ENCODE assay signal across 20 cellular contexts in genomic region chr3:114294940-114295480, GRCh38. TPM values are rescaled to one million over a fixed set of nuclear protein-coding genes. Genes with fewer than 3 reads are reported as not detected.
DNase-seq lines count a peak whose midpoint lies in the region; ATAC-seq and TF ChIP-seq lines count a peak whose summit lies in the region.
"Had no signal": no experiment of that assay in that cellular context is flagged by ENCODE, and none has a peak within 500 bp of the region (broad histone marks: within the 10 kb centered on the region; RNA-seq: fewer than 3 reads in every experiment).

No MANE protein-coding gene starts in this region.

- H3K79me2 ChIP-seq in H9 (ENCODE audit: insufficient read depth, low read length) = no peaks in the 10 kb centered on the region

- H3K9me3 Mint-ChIP-seq in activated CD4-positive, alpha-beta memory T cell treated with anti-CD3 and anti-CD28 coated beads, Interleukin-2, amount 10 ng/mL, durations not matched to agents 7 days and 5 days = no peaks in the 10 kb centered on the region
- H3K9me3 Mint-ChIP-seq in immature natural killer cell (no peaks in the 10 kb centered on the region), H9 (no peaks in the 10 kb centered on the region)
- no peaks in the 10 kb centered on the region for H3K9me3 Mint-ChIP-seq in stimulated activated naive CD8-positive, alpha-beta T cell treated with anti-CD3 and anti-CD28 coated beads, Interleukin-15, amount 100 ng/mL, for 72 hours
- H3K9me3 Mint-ChIP-seq in stimulated activated naive B cell treated with anti-CD40 and anti-IgM and Interleukin-4, amounts not matched to agents 10 μg/mL and 1 μg/mL and 100 μg/mL, for 72 hours = no peaks in the 10 kb centered on the region

- peak; percentile 31 to 35 for DNase-seq in stimulated activated CD8-positive, alpha-beta memory T cell treated with anti-CD3 and anti-CD28 coated beads, Interleukin-15, amount 100 ng/mL, for 4 hours (ENCODE audit: low read depth in 2 of 2)
- DNase-seq in stimulated activated CD8-positive, alpha-beta memory T cell treated with anti-CD3 and anti-CD28 coated beads, Interleukin-4, amount 100 ng/mL, for 48 hours = no peak
- no peak for DNase-seq in activated CD4-positive, alpha-beta memory T cell treated with anti-CD3 and anti-CD28 coated beads, Interleukin-2, amount 10 ng/mL, durations not matched to agents 7 days and 5 days
- DNase-seq in immature natural killer cell = peak; percentile 68 to 76 (median 72)
- DNase-seq in stimulated activated naive CD8-positive, alpha-beta T cell treated with anti-CD3 and anti-CD28 coated beads, Interleukin-15, amount 100 ng/mL, for 72 hours = no peak
- DNase-seq in stimulated activated naive B cell treated with anti-CD40 and anti-IgM and Interleukin-4, amounts not matched to agents 10 μg/mL and 1 μg/mL and 100 μg/mL, for 72 hours = no peak
- DNase-seq in H9 = no peak
- DNase-seq: activated CD8-positive, alpha-beta memory T cell treated with anti-CD3 and anti-CD28 coated beads, Interleukin-2, amount 50 U/mL, for 48 hours; aorta; esophagus squamous epithelium; HCEC 1CT; left colon; NCI-H2029 treated with DMSO at 0.1 percent for 48 hours; NCI-H524 had no signal

- H3K9me3 ChIP-seq in H9 (ENCODE audit: control insufficient read depth, low read depth, low read length) = no peaks in the 10 kb centered on the region
- H3K9me3 ChIP-seq: esophagus squamous epithelium, right atrium auricular region, thoracic aorta had no signal

- H3K27ac ChIP-seq in H9 (ENCODE audit: insufficient read length, low read depth, low read length) = no peak overlapping the region
- H3K27ac ChIP-seq: right atrium auricular region, thoracic aorta, VCaP had no signal

- H2BK12ac ChIP-seq in H9 (ENCODE audit: insufficient read length, low read depth, low read length) = no peak overlapping the region

- no peak overlapping the region for H4K91ac ChIP-seq in H9 (ENCODE audit: insufficient read length, low read depth, low read length)

- no peak overlapping the region for H4K8ac ChIP-seq in H9 (replicated peaks; ENCODE audit: insufficient read length, low read depth, low read length)

- no peak overlapping the region for H3K23ac ChIP-seq in H9 (ENCODE audit: insufficient read length, low read depth, low read length)

- H3K79me1 ChIP-seq in H9 (ENCODE audit: insufficient read depth, low read depth, low read length, poor library complexity, severe bottlenecking) = no peaks in the 10 kb centered on the region

- no peak for TF ChIP-seq CTCF in H9 (conservative IDR thresholded peaks at IDR 0.05)

- no peaks in the 10 kb centered on the region for H3K27me3 Mint-ChIP-seq in activated CD4-positive, alpha-beta memory T cell treated with anti-CD3 and anti-CD28 coated beads, Interleukin-2, amount 10 ng/mL, durations not matched to agents 7 days and 5 days
- peaks cover 10 to 22% (median 11%) of the 10 kb centered on the region in 3 donors for H3K27me3 Mint-ChIP-seq in immature natural killer cell (ENCODE audit: low read depth in 3 of 3)
- H3K27me3 Mint-ChIP-seq in stimulated activated naive CD8-positive, alpha-beta T cell treated with anti-CD3 and anti-CD28 coated beads, Interleukin-15, amount 100 ng/mL, for 72 hours = no peaks in the 10 kb centered on the region
- H3K27me3 Mint-ChIP-seq in stimulated activated naive B cell treated with anti-CD40 and anti-IgM and Interleukin-4, amounts not matched to agents 10 μg/mL and 1 μg/mL and 100 μg/mL, for 72 hours = no peaks in the 10 kb centered on the region
- no peaks in the 10 kb centered on the region; the same call in 1 of the 2 replicates for H3K27me3 Mint-ChIP-seq in H9 (ENCODE audit: low read depth)

- no peak overlapping the region for H2BK5ac ChIP-seq in H9 (ENCODE audit: insufficient read length, low read length)

- WGBS in H9 (ENCODE audit: extremely low coverage, insufficient read length, low lambda C conversion rate) = no CpG with 5 or more reads among the region's 6 CpGs

- H3K36me3 Mint-ChIP-seq in activated CD4-positive, alpha-beta memory T cell treated with anti-CD3 and anti-CD28 coated beads, Interleukin-2, amount 10 ng/mL, durations not matched to agents 7 days and 5 days (ENCODE audit: low read depth) = peaks cover 27% of the 10 kb centered on the region
- H3K36me3 Mint-ChIP-seq in immature natural killer cell (peaks cover 7 to 22% (median 11%) of the 10 kb centered on the region in 3 donors), H9 (ENCODE audit: insufficient read depth in 1 of 3, low read depth in 3 of 3) (no peaks in the 10 kb centered on the region)
- H3K36me3 Mint-ChIP-seq in stimulated activated naive B cell treated with anti-CD40 and anti-IgM and Interleukin-4, amounts not matched to agents 10 μg/mL and 1 μg/mL and 100 μg/mL, for 72 hours = no peaks in the 10 kb centered on the region

- no peaks in the 10 kb centered on the region for H3K27me3 ChIP-seq in H9 (ENCODE audit: insufficient read depth, low read length)
- H3K27me3 ChIP-seq: esophagus squamous epithelium, right atrium auricular region had no signal

- no peak overlapping the region for H3T11ph ChIP-seq in H9 (ENCODE audit: low read length)

- H2AFZ ChIP-seq in H9 (ENCODE audit: low read length) = no peak overlapping the region

- H3K23me2 ChIP-seq in H9 (ENCODE audit: insufficient read length, low read depth, low read length, poor library complexity, severe bottlenecking) = no peaks in the 10 kb centered on the region

- H3K4me1 Mint-ChIP-seq in activated CD4-positive, alpha-beta memory T cell treated with anti-CD3 and anti-CD28 coated beads, Interleukin-2, amount 10 ng/mL, durations not matched to agents 7 days and 5 days = peaks cover 62% of the 10 kb centered on the region
- peaks cover 95 to 100% of the 10 kb centered on the region in 2 donors for H3K4me1 Mint-ChIP-seq in immature natural killer cell
- H3K4me1 Mint-ChIP-seq in stimulated activated naive CD8-positive, alpha-beta T cell treated with anti-CD3 and anti-CD28 coated beads, Interleukin-15, amount 100 ng/mL, for 72 hours = peaks cover 71% of the 10 kb centered on the region
- peaks cover 39 to 52% of the 10 kb centered on the region in 2 donors for H3K4me1 Mint-ChIP-seq in stimulated activated naive B cell treated with anti-CD40 and anti-IgM and Interleukin-4, amounts not matched to agents 10 μg/mL and 1 μg/mL and 100 μg/mL, for 72 hours
- H3K4me1 Mint-ChIP-seq in H9 = peaks cover 12 to 20% of the 10 kb centered on the region in 2 experiments

- no peak overlapping the region for H2BK20ac ChIP-seq in H9 (ENCODE audit: low read depth, low read length, poor library complexity, severe bottlenecking)

- no peak overlapping the region for H3K9ac ChIP-seq in H9 (ENCODE audit: extremely low read depth, insufficient read length, low read length)

- H3K4me3 Mint-ChIP-seq in activated CD4-positive, alpha-beta memory T cell treated with anti-CD3 and anti-CD28 coated beads, Interleukin-2, amount 10 ng/mL, durations not matched to agents 7 days and 5 days = peak overlapping the region; percentile 65
- peak overlapping the region; percentile 75 to 93 (median 84) for H3K4me3 Mint-ChIP-seq in immature natural killer cell
- H3K4me3 Mint-ChIP-seq in stimulated activated naive CD8-positive, alpha-beta T cell treated with anti-CD3 and anti-CD28 coated beads, Interleukin-15, amount 100 ng/mL, for 72 hours = peak overlapping the region; percentile 27 to 59
- H3K4me3 Mint-ChIP-seq in stimulated activated naive B cell treated with anti-CD40 and anti-IgM and Interleukin-4, amounts not matched to agents 10 μg/mL and 1 μg/mL and 100 μg/mL, for 72 hours = no peak overlapping the region
- H3K4me3 Mint-ChIP-seq in H9 = no peak overlapping the region

- no peak overlapping the region for H2AK5ac ChIP-seq in H9 (ENCODE audit: insufficient read length, low read length)

- no peak overlapping the region for H3K4ac ChIP-seq in H9 (ENCODE audit: low read depth, low read length)

- no peak overlapping the region for H2BK120ac ChIP-seq in H9 (ENCODE audit: low read depth, low read length, poor library complexity, severe bottlenecking)

- H3K4me1 ChIP-seq in H9 (ENCODE audit: insufficient read depth, low read length) = peaks cover 4% of the 10 kb centered on the region; the same call in 1 of the 2 replicates
- H3K4me1 ChIP-seq: esophagus squamous epithelium had no signal

- H3K56ac ChIP-seq in H9 (ENCODE audit: insufficient read length, low read depth, low read length) = no peak overlapping the region

- H4K5ac ChIP-seq in H9 (ENCODE audit: insufficient read length, low read depth, low read length) = no peak overlapping the region

- no peak overlapping the region for H3K14ac ChIP-seq in H9 (ENCODE audit: insufficient read depth, low read length)

- H3K18ac ChIP-seq in H9 (ENCODE audit: insufficient read length, low read depth, low read length) = no peak overlapping the region

- ATAC-seq in stimulated activated naive CD8-positive, alpha-beta T cell treated with anti-CD3 and anti-CD28 coated beads, Interleukin-15, amount 100 ng/mL, for 72 hours = no peak
- no peak for ATAC-seq in stimulated activated naive B cell treated with anti-CD40 and anti-IgM and Interleukin-4, amounts not matched to agents 10 μg/mL and 1 μg/mL and 100 μg/mL, for 72 hours (replicated peaks)
- ATAC-seq in GM18861 (IDR thresholded peaks at IDR 0.05; ENCODE audit: unreplicated experiment) = no peak
- ATAC-seq: K562, left colon had no signal

- peaks cover 2% of the 10 kb centered on the region for H4K20me1 ChIP-seq in H9 (ENCODE audit: control insufficient read depth, insufficient read depth, insufficient read length)

- peak overlapping the region; percentile 79 for H3K27ac Mint-ChIP-seq in activated CD4-positive, alpha-beta memory T cell treated with anti-CD3 and anti-CD28 coated beads, Interleukin-2, amount 10 ng/mL, durations not matched to agents 7 days and 5 days
- H3K27ac Mint-ChIP-seq in immature natural killer cell (peak overlapping the region; percentile 86 to 99 (median 96)), H9 (no peak overlapping the region)
- peak overlapping the region; percentile 20 to 23 for H3K27ac Mint-ChIP-seq in stimulated activated naive CD8-positive, alpha-beta T cell treated with anti-CD3 and anti-CD28 coated beads, Interleukin-15, amount 100 ng/mL, for 72 hours
- H3K27ac Mint-ChIP-seq in stimulated activated naive B cell treated with anti-CD40 and anti-IgM and Interleukin-4, amounts not matched to agents 10 μg/mL and 1 μg/mL and 100 μg/mL, for 72 hours = no peak overlapping the region

- no peak overlapping the region for H2BK15ac ChIP-seq in H9 (ENCODE audit: low read depth, low read length)

- CTCF ChIA-PET in activated CD4-positive, alpha-beta memory T cell treated with anti-CD3 and anti-CD28 coated beads, Interleukin-2, amount 10 ng/mL, durations not matched to agents 7 days and 5 days (lab: Charles Lee) = interaction anchor here (0.8 to 5.6 kb wide), 2 partner anchors 11 to 140 kb away, joined by 3 to 51 read pairs; no protein-coding TSS in a partner anchor

- H3K4me2 ChIP-seq in H9 (ENCODE audit: insufficient read depth, insufficient read length, low read length) = no peak overlapping the region

- POLR2A ChIA-PET in activated CD4-positive, alpha-beta memory T cell treated with anti-CD3 and anti-CD28 coated beads, Interleukin-2, amount 10 ng/mL, durations not matched to agents 7 days and 5 days (lab: Charles Lee) = interaction anchor here (1.1 to 8.0 kb wide), 7 partner anchors 12 to 80 kb away, joined by 3 to 133 read pairs (median 7); no protein-coding TSS in a partner anchor

RNA-seq across cellular contexts. Expression of gene TIGIT, which starts 1.2 kb away (rescaled TPM):
- 10 to 100 TPM; 29.8 to 30.4 TPM for total RNA-seq in activated CD4-positive, alpha-beta memory T cell treated with anti-CD3 and anti-CD28 coated beads, Interleukin-2, amount 10 ng/mL, durations not matched to agents 7 days and 5 days
- polyA plus RNA-seq in immature natural killer cell = 10 to 100 TPM; 58.7 to 89.9 (median 87.3) TPM
- total RNA-seq in H9 (2021) = not detected in 2 replicates
- total RNA-seq: glomerular endothelial cell had no signal
- polyA plus RNA-seq: K562 had no signal

RNA-seq across cellular contexts. Expression of gene ZNF80, which starts 57.6 kb away (rescaled TPM):
- total RNA-seq in activated CD4-positive, alpha-beta memory T cell treated with anti-CD3 and anti-CD28 coated beads, Interleukin-2, amount 10 ng/mL, durations not matched to agents 7 days and 5 days = under 1 TPM; 0.28 to 0.35 TPM
- polyA plus RNA-seq in immature natural killer cell = 1 to 10 TPM in 2 of 3 donors, under 1 TPM in 1; 0.81 to 2.0 (median 1.7) TPM
- total RNA-seq in H9 (2021) = not detected in 2 replicates
- total RNA-seq: glomerular endothelial cell, left colon, right atrium auricular region, thoracic aorta had no signal
- polyA plus RNA-seq: aorta had no signal

Comparison
In these comparisons a context has a peak if more than half of its experiments do, and no peak if none do; other contexts are left out.
1. DNase-seq: peak in stimulated activated CD8-positive, alpha-beta memory T cell treated with anti-CD3 and anti-CD28 coated beads, Interleukin-15, amount 100 ng/mL, for 4 hours (2 of 2) and immature natural killer cell (3 of 3); none in stimulated activated CD8-positive, alpha-beta memory T cell treated with anti-CD3 and anti-CD28 coated beads, Interleukin-4, amount 100 ng/mL, for 48 hours (single experiment), activated CD4-positive, alpha-beta memory T cell treated with anti-CD3 and anti-CD28 coated beads, Interleukin-2, amount 10 ng/mL, durations not matched to agents 7 days and 5 days (single experiment), stimulated activated naive CD8-positive, alpha-beta T cell treated with anti-CD3 and anti-CD28 coated beads, Interleukin-15, amount 100 ng/mL, for 72 hours (0 of 2), stimulated activated naive B cell treated with anti-CD40 and anti-IgM and Interleukin-4, amounts not matched to agents 10 μg/mL and 1 μg/mL and 100 μg/mL, for 72 hours (single experiment) and H9 (single experiment).
2. H3K27ac Mint-ChIP-seq: peak in activated CD4-positive, alpha-beta memory T cell treated with anti-CD3 and anti-CD28 coated beads, Interleukin-2, amount 10 ng/mL, durations not matched to agents 7 days and 5 days (single experiment), immature natural killer cell (6 of 6) and stimulated activated naive CD8-positive, alpha-beta T cell treated with anti-CD3 and anti-CD28 coated beads, Interleukin-15, amount 100 ng/mL, for 72 hours (2 of 2); none in stimulated activated naive B cell treated with anti-CD40 and anti-IgM and Interleukin-4, amounts not matched to agents 10 μg/mL and 1 μg/mL and 100 μg/mL, for 72 hours (single experiment) and H9 (0 of 3).
3. H3K4me3 Mint-ChIP-seq: peak in activated CD4-positive, alpha-beta memory T cell treated with anti-CD3 and anti-CD28 coated beads, Interleukin-2, amount 10 ng/mL, durations not matched to agents 7 days and 5 days (single experiment), immature natural killer cell (5 of 5) and stimulated activated naive CD8-positive, alpha-beta T cell treated with anti-CD3 and anti-CD28 coated beads, Interleukin-15, amount 100 ng/mL, for 72 hours (2 of 2); none in stimulated activated naive B cell treated with anti-CD40 and anti-IgM and Interleukin-4, amounts not matched to agents 10 μg/mL and 1 μg/mL and 100 μg/mL, for 72 hours (0 of 2) and H9 (0 of 2).
4. RNA of gene TIGIT, which starts 1.2 kb away (total RNA-seq): 29.8 to 30.4 TPM in activated CD4-positive, alpha-beta memory T cell treated with anti-CD3 and anti-CD28 coated beads, Interleukin-2, amount 10 ng/mL, durations not matched to agents 7 days and 5 days; not detected in H9; every median in the first group is over 10 times any median in the second.